18 cellular contexts compared by ENCODE assay signal in the genomic region with DNA sequence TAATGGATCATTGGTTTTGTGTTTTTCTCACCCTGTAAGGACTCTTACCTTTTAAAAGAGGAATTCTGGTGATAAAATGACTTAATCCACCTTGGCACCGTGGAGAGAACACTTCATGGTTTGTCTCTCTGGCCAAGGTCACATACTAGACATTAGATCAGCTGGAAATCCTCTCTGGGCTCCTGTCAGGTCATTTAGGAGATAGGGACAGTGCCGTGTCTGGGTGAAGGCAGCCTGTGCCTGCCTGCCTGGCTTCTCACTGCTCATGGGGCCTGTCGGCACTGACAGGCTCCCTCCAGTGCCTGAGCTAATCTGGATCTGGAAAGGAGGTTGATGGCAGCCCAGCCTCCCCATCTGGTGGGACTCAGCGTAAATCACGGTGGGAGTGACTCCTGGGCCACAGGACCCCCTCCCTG. TPM values are rescaled to one million over a fixed set of nuclear protein-coding genes. Genes with fewer than 3 reads are reported as not detected.
DNase-seq lines count a peak whose midpoint lies in the region; ATAC-seq and TF ChIP-seq lines count a peak whose summit lies in the region.
"Had no signal": no experiment of that assay in that cellular context is flagged by ENCODE, and none has a peak within 500 bp of the region (broad histone marks: within the 10 kb centered on the region; RNA-seq: fewer than 3 reads in every experiment).

No MANE protein-coding gene starts in this region.

- H2BK5ac ChIP-seq in H9 (ENCODE audit: insufficient read length, low read length) = no peak overlapping the region

- H3K18ac ChIP-seq in H9 (ENCODE audit: insufficient read length, low read depth, low read length) = no peak overlapping the region

- H3K4me3 Mint-ChIP-seq in H9 (no peak overlapping the region), WTC11 (no peak overlapping the region)
- H3K4me3 Mint-ChIP-seq: activated B cell treated with CpG ODN at 0.5 μM for 24 hours; activated CD8-positive, alpha-beta memory T cell treated with anti-CD3 and anti-CD28 coated beads, Interleukin-2, amount 10 ng/mL, durations not matched to agents 7 days and 5 days had no signal

- H4K91ac ChIP-seq in H9 (ENCODE audit: insufficient read length, low read depth, low read length) = no peak overlapping the region

- H3K9me2 ChIP-seq in hepatocyte (replicated peaks; ENCODE audit: insufficient read depth) = no peaks in the 10 kb centered on the region

- no peaks in the 10 kb centered on the region for H3K79me2 ChIP-seq in H9 (ENCODE audit: insufficient read depth, low read length)
- H3K79me2 ChIP-seq in hepatocyte = peaks cover 19% of the 10 kb centered on the region

- H3K79me1 ChIP-seq in H9 (ENCODE audit: insufficient read depth, low read depth, low read length, poor library complexity, severe bottlenecking) = no peaks in the 10 kb centered on the region

- H3K36me3 ChIP-seq in hepatocyte (replicated peaks; ENCODE audit: insufficient read depth, low read depth) = no peaks in the 10 kb centered on the region

- peaks cover 39 to 48% of the 10 kb centered on the region in 2 experiments for H3K4me1 Mint-ChIP-seq in H9
- peaks cover 45% of the 10 kb centered on the region for H3K4me1 Mint-ChIP-seq in WTC11

- CTCF ChIA-PET in WTC11 (lab: Charles Lee) (interaction anchor here (0.7 to 1.7 kb wide), 7 partner anchors 19 to 419 kb away, joined by 3 to 11 read pairs (median 4); a partner anchor contains a TSS), GM10248 (lab: Yijun Ruan, JAX) (interaction anchor here (0.6 to 1.7 kb wide), 4 partner anchors 11 to 420 kb away, joined by 3 to 4 read pairs (median 3); no protein-coding TSS in a partner anchor)

- no CpG with 5 or more reads among the region's 5 CpGs for WGBS in H9 (ENCODE audit: extremely low coverage, insufficient read length, low lambda C conversion rate)
- 49% methylated on average over 5 of the region's 5 CpGs for WGBS in hepatocyte (ENCODE audit: low lambda C conversion rate, missing lambda C conversion rate)

- H3K9me3 ChIP-seq in H9 (ENCODE audit: control insufficient read depth, low read depth, low read length) (no peaks in the 10 kb centered on the region), hepatocyte (ENCODE audit: low read depth) (no peaks in the 10 kb centered on the region)

- H2AFZ ChIP-seq in H9 (ENCODE audit: low read length) (no peak overlapping the region), hepatocyte (no peak overlapping the region)

- POLR2A ChIA-PET in WTC11 (lab: Charles Lee) = no interaction called here
- POLR2A ChIA-PET in GM10248 (lab: Yijun Ruan, JAX) = no interaction called here

- H3K4me3 ChIP-seq in hepatocyte = no peak overlapping the region
- H3K4me3 ChIP-seq: SK-N-MC had no signal

- H3K9ac ChIP-seq in H9 (ENCODE audit: extremely low read depth, insufficient read length, low read length) = no peak overlapping the region

- ATAC-seq in WTC11 = peak; percentile 69
- ATAC-seq: activated CD8-positive, alpha-beta memory T cell treated with anti-CD3 and anti-CD28 coated beads, Interleukin-2, amount 10 ng/mL, durations not matched to agents 7 days and 5 days had no signal

- H3K27me3 Mint-ChIP-seq in H9 (ENCODE audit: low read depth) = no peaks in the 10 kb centered on the region; the same call in 1 of the 2 replicates
- H3K27me3 Mint-ChIP-seq in WTC11 (ENCODE audit: low read depth) = no peaks in the 10 kb centered on the region
- H3K27me3 Mint-ChIP-seq: activated B cell treated with CpG ODN at 0.5 μM for 24 hours; activated CD8-positive, alpha-beta memory T cell treated with anti-CD3 and anti-CD28 coated beads, Interleukin-2, amount 10 ng/mL, durations not matched to agents 7 days and 5 days had no signal

- peak overlapping the region in 1 of 3 experiments; percentile 24; a peak in 3 of 7 replicates for H3K27ac Mint-ChIP-seq in H9
- H3K27ac Mint-ChIP-seq in WTC11 = peak overlapping the region; percentile 39
- H3K27ac Mint-ChIP-seq: activated B cell treated with CpG ODN at 0.5 μM for 24 hours; activated CD8-positive, alpha-beta memory T cell treated with anti-CD3 and anti-CD28 coated beads, Interleukin-2, amount 10 ng/mL, durations not matched to agents 7 days and 5 days had no signal

- no peak overlapping the region for H3K4me2 ChIP-seq in H9 (ENCODE audit: insufficient read depth, insufficient read length, low read length)
- H3K4me2 ChIP-seq in hepatocyte = no peak overlapping the region

- no peak overlapping the region for H3T11ph ChIP-seq in H9 (ENCODE audit: low read length)

- no peak overlapping the region for H4K5ac ChIP-seq in H9 (ENCODE audit: insufficient read length, low read depth, low read length)

- no peak for TF ChIP-seq CTCF in H9 (conservative IDR thresholded peaks at IDR 0.05)
- no peak for TF ChIP-seq CTCF in WTC11 (IDR thresholded peaks at IDR 0.05)
- TF ChIP-seq CTCF in hepatocyte (IDR thresholded peaks at IDR 0.05; ENCODE audit: poor library complexity) = no peak
- no peak for TF ChIP-seq CTCF in GM10248 (IDR thresholded peaks at IDR 0.05; ENCODE audit: control extremely low read depth, extremely low read depth, low read depth, missing control alignments)

- no peak overlapping the region for H3K27ac ChIP-seq in H9 (ENCODE audit: insufficient read length, low read depth, low read length)
- H3K27ac ChIP-seq in hepatocyte = peak overlapping the region; percentile 27
- H3K27ac ChIP-seq: SK-N-MC had no signal

- no peak overlapping the region for H2BK12ac ChIP-seq in H9 (ENCODE audit: insufficient read length, low read depth, low read length)

- no peak overlapping the region for H2AK5ac ChIP-seq in H9 (ENCODE audit: insufficient read length, low read length)

- H2BK20ac ChIP-seq in H9 (ENCODE audit: low read depth, low read length, poor library complexity, severe bottlenecking) = no peak overlapping the region

- H3K56ac ChIP-seq in H9 (ENCODE audit: insufficient read length, low read depth, low read length) = no peak overlapping the region

- H3K4me1 ChIP-seq in H9 (ENCODE audit: insufficient read depth, low read length) = peaks cover 3% of the 10 kb centered on the region; the same call in 1 of the 2 replicates
- H3K4me1 ChIP-seq in hepatocyte (ENCODE audit: insufficient read depth) = peaks cover 9% of the 10 kb centered on the region

- H3K9me3 Mint-ChIP-seq in H9 (no peaks in the 10 kb centered on the region), WTC11 (no peaks in the 10 kb centered on the region)
- H3K9me3 Mint-ChIP-seq: activated B cell treated with CpG ODN at 0.5 μM for 24 hours had no signal

- DNase-seq in H9 (peak; percentile 57), WTC11 (ENCODE audit: low spot score) (no peak), hepatocyte (ENCODE audit: low spot score) (no peak), renal cortical epithelial cell (ENCODE audit: low read depth) (peak; percentile 50), NCI-H146 treated with DMSO at 0.1 percent for 48 hours (lab: John Stamatoyannopoulos, UW; ENCODE audit: unreplicated experiment) (no peak), NK-92 (lab: John Stamatoyannopoulos, UW; ENCODE audit: unreplicated experiment) (no peak), GM19238 (ENCODE audit: insufficient read length, low spot score) (no peak), GM10248 (ENCODE audit: extremely low spot score) (no peak)
- DNase-seq: activated B cell treated with CpG ODN at 0.5 μM for 24 hours; activated CD8-positive, alpha-beta memory T cell treated with anti-CD3 and anti-CD28 coated beads, Interleukin-2, amount 10 ng/mL, durations not matched to agents 7 days and 5 days; activated naive CD4-positive, alpha-beta T cell treated with anti-CD3 and anti-CD28 coated beads, Interleukin-2, amount 50 U/mL, for 16 hours; DMS153; hippocampal formation; mammary epithelial cell; NCI-H1105; NCI-H748 treated with DMSO at 0.1 percent for 48 hours; occipital lobe had no signal

- H2BK120ac ChIP-seq in H9 (ENCODE audit: low read depth, low read length, poor library complexity, severe bottlenecking) = no peak overlapping the region

- no peak overlapping the region for H2BK15ac ChIP-seq in H9 (ENCODE audit: low read depth, low read length)

- H3K36me3 Mint-ChIP-seq in H9 (ENCODE audit: insufficient read depth in 1 of 3, low read depth in 3 of 3) (peaks cover 0 to 5% (median 5%) of the 10 kb centered on the region in 3 experiments; a peak in 1 of 7 replicates), WTC11 (peaks cover 7% of the 10 kb centered on the region; the same call in 1 of the 2 replicates)

- H3K23ac ChIP-seq in H9 (ENCODE audit: insufficient read length, low read depth, low read length) = no peak overlapping the region

- no peak overlapping the region for H4K8ac ChIP-seq in H9 (replicated peaks; ENCODE audit: insufficient read length, low read depth, low read length)

- H3K27me3 ChIP-seq in H9 (ENCODE audit: insufficient read depth, low read length) = no peaks in the 10 kb centered on the region
- no peaks in the 10 kb centered on the region for H3K27me3 ChIP-seq in hepatocyte

- H4K20me1 ChIP-seq in H9 (ENCODE audit: control insufficient read depth, insufficient read depth, insufficient read length) (no peaks in the 10 kb centered on the region), hepatocyte (ENCODE audit: insufficient read depth, poor library complexity, severe bottlenecking) (no peaks in the 10 kb centered on the region)

- H3K4ac ChIP-seq in H9 (ENCODE audit: low read depth, low read length) = no peak overlapping the region

- H3K14ac ChIP-seq in H9 (ENCODE audit: insufficient read depth, low read length) = no peak overlapping the region

- peaks cover 3% of the 10 kb centered on the region for H3K23me2 ChIP-seq in H9 (ENCODE audit: insufficient read length, low read depth, low read length, poor library complexity, severe bottlenecking)

TF ChIP-seq in WTC11, 78 proteins besides CTCF, POLR2A, EP300 and RAD21 (continues in another document):
- TF ChIP-seq, protein P1, sequence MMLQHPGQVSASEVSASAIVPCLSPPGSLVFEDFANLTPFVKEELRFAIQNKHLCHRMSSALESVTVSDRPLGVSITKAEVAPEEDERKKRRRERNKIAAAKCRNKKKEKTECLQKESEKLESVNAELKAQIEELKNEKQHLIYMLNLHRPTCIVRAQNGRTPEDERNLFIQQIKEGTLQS (CRISPR knock-in tag; conservative IDR thresholded peaks at IDR 0.05) = no peak
- TF ChIP-seq, protein P2, sequence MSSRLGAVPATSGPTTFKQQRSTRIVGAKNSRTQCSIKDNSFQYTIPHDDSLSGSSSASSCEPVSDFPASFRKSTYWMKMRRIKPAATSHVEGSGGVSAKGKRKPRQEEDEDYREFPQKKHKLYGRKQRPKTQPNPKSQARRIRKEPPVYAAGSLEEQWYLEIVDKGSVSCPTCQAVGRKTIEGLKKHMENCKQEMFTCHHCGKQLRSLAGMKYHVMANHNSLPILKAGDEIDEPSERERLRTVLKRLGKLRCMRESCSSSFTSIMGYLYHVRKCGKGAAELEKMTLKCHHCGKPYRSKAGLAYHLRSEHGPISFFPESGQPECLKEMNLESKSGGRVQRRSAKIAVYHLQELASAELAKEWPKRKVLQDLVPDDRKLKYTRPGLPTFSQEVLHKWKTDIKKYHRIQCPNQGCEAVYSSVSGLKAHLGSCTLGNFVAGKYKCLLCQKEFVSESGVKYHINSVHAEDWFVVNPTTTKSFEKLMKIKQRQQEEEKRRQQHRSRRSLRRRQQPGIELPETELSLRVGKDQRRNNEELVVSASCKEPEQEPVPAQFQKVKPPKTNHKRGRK (CRISPR knock-in tag; IDR thresholded peaks at IDR 0.05; ENCODE audit: borderline replicate concordance) = no peak

RNA-seq across cellular contexts. Expression of a gene that starts 5.7 kb away (rescaled TPM):
- total RNA-seq in H9 (2021) (7.6 and 8.1 TPM in 2 replicates), WTC11 (2021) (7.1 to 11.6 TPM (median 9.1 TPM) in 3 replicates), hepatocyte (27.3 and 30.6 TPM in 2 replicates), renal cortical epithelial cell (12.7 and 14.7 TPM in 2 replicates)
- 19.5 and 20.9 TPM in 2 replicates for polyA plus RNA-seq in hepatocyte

Comparison
In these comparisons a context has a peak if more than half of its experiments do, and no peak if none do; other contexts are left out.
1. DNase-seq: peak in H9 (single experiment) and renal cortical epithelial cell (single experiment); none in WTC11 (single experiment), hepatocyte (single experiment), NCI-H146 treated with DMSO at 0.1 percent for 48 hours (single experiment), NK-92 (single experiment), GM19238 (single experiment) and GM10248 (single experiment).